20 cellular contexts compared by ENCODE assay signal in the genomic region with DNA sequence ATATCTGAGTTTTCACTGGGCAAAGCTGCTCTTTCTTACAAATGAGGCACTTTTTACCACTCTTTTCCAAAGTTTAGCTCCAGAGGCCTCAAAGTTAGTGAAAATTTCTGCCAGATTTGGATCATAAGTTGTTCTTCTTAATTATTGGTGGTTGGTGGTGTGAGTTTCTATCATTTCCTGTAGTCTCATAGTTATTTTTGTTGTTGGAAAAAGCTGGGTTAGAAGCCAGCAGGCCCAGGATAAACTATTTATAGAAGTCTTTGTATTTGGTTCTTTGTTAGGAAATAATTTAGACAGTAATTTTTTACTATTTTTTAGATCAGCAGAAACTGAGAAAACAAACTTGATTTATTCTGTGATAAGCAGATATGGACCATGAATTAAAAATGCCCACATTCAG. TPM values are rescaled to one million over a fixed set of nuclear protein-coding genes. Genes with fewer than 3 reads are reported as not detected.
"Had no signal": no experiment of that assay in that cellular context is flagged by ENCODE, and none has a peak within 500 bp of the region (broad histone marks: within the 10 kb centered on the region; RNA-seq: fewer than 3 reads in every experiment).

No MANE protein-coding gene starts in this region.

- H3K36me3 ChIP-seq: colonic mucosa, thyroid gland had no signal

- H3K9me3 ChIP-seq: colonic mucosa, esophagus muscularis mucosa, thyroid gland had no signal

- ATAC-seq: activated CD8-positive, alpha-beta T cell treated with anti-CD3 and anti-CD28 coated beads for 36 hours; activated naive CD8-positive, alpha-beta T cell treated with anti-CD3 and anti-CD28 coated beads, Interleukin-2, amount 50 U/mL, for 24 hours; natural killer cell treated with Interleukin-12 subunit alpha and Interleukin-12 subunit beta and Interleukin-15 and Interleukin-18, amount 100 ng/mL, for 72 hours; T-helper 17 cell had no signal

- H3K27ac ChIP-seq: colonic mucosa, esophagus muscularis mucosa, thyroid gland, WERI-Rb-1 had no signal

- H3K4me3 ChIP-seq: colonic mucosa, esophagus muscularis mucosa, thyroid gland had no signal

- H3K4me1 ChIP-seq: colonic mucosa had no signal

- H3K27me3 ChIP-seq: colonic mucosa, esophagus muscularis mucosa, thyroid gland had no signal

- DNase-seq: activated CD8-positive, alpha-beta T cell treated with anti-CD3 and anti-CD28 coated beads for 36 hours; activated effector memory CD4-positive, alpha-beta T cell treated with Interleukin-2 at 50 U/mL for 16 hours; activated naive CD4-positive, alpha-beta T cell treated with anti-CD3 and anti-CD28 coated beads, Interleukin-2, amount 10 ng/mL, durations not matched to agents 7 days and 5 days; activated naive CD8-positive, alpha-beta T cell treated with anti-CD3 and anti-CD28 coated beads, Interleukin-2, amount 50 U/mL, for 24 hours; activated T-cell treated with anti-CD3 and anti-CD28 coated beads, Interleukin-2, amount 50 U/mL, for 1 hour; aorta; colonic mucosa; effector CD4-positive, alpha-beta T cell; nucleus accumbens; stimulated activated CD4-positive, alpha-beta T cell treated with anti-CD3 and anti-CD28 coated beads, Interleukin-12 subunit alpha, Interleukin-12 subunit beta, amount 100 ng/mL, for 4 hours; stimulated activated CD4-positive, alpha-beta T cell treated with anti-CD3 and anti-CD28 coated beads, Interleukin-1b, Interleukin-23, amount 100 ng/mL, for 48 hours; stimulated activated CD8-positive, alpha-beta memory T cell treated with anti-CD3 and anti-CD28 coated beads, Interleukin-4, amount 100 ng/mL, for 48 hours; stimulated activated naive CD4-positive, alpha-beta T cell; T-helper 17 cell; thyroid gland; WERI-Rb-1 had no signal

RNA-seq across cellular contexts. Expression of a gene that starts 44.7 kb away (rescaled TPM):
- total RNA-seq: activated CD8-positive, alpha-beta T cell treated with anti-CD3 and anti-CD28 coated beads for 36 hours; aorta; esophagus muscularis mucosa; mesenteric fat pad; natural killer cell treated with Interleukin-12 subunit alpha and Interleukin-12 subunit beta and Interleukin-15 and Interleukin-18, amount 100 ng/mL, for 72 hours; subcutaneous adipose tissue had no signal
- polyA plus RNA-seq: aorta had no signal
